ENCODE assay signal across 12 cellular contexts in the genomic region with DNA sequence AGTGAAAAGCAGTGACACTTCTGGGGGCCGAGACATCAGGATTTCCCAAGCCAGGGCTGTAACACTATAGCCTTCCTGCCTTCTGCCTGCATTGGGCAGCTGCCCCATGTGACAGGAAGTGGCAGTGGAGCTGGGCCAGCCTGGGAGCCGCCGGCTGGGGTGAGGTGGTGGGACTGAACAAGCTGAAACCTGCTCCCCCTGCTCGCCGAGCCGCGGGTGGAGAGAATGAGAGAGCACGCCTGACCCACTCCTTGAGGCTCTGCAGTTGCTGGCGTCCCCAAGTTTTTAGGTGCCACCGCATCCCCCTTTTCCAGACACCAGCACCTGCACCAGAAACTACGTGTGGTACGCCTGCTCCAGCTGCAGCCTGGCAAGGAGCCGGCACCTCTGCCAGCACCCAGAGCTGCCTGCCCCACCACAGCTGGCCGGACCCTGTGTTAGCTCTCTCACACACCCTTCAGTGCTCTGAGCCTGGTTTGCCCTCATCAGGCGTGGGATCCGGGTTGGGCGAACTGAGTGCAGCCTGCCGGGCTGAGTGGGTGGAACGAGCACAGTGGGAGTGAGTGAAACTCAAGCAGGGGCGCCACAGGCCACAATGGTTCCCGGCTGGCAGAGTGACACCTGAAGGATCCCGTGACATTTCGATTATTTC.
DNase-seq lines count a peak whose midpoint lies in the region; ATAC-seq and TF ChIP-seq lines count a peak whose summit lies in the region.
"Had no signal": no experiment of that assay in that cellular context is flagged by ENCODE, and none has a peak within 500 bp of the region (broad histone marks: within the 10 kb centered on the region; RNA-seq: fewer than 3 reads in every experiment).

No MANE protein-coding gene starts in this region.

- 74 to 93% methylated on average over 20 to 21 of the region's 23 CpGs for WGBS in upper lobe of left lung, 2 donors

- H3K9me3 ChIP-seq in left lung, result peaks cover 0 to 2% of the 10 kb centered on the region in 2 donors
- H3K9me3 ChIP-seq in upper lobe of left lung, result no peaks in the 10 kb centered on the region

- H3K36me3 ChIP-seq in brain microvascular endothelial cell (replicated peaks) (no peaks in the 10 kb centered on the region), left lung (no peaks in the 10 kb centered on the region), upper lobe of left lung (no peaks in the 10 kb centered on the region)

- H3K4me3 ChIP-seq in brain microvascular endothelial cell (ENCODE audit: low read depth, low read length), result no peak overlapping the region
- H3K4me3 ChIP-seq in left lung, result peak overlapping the region in 1 of 2 donors; percentile 11
- no peak overlapping the region for H3K4me3 ChIP-seq in upper lobe of left lung
- H3K4me3 ChIP-seq: SK-N-MC had no signal

- DNase-seq in NCI-H2029 (lab: John Stamatoyannopoulos, UW), result peak; percentile 71
- DNase-seq in brain microvascular endothelial cell, result no peak
- DNase-seq in left lung, result peak; percentile 55 to 90
- peak; percentile 43 to 84 for DNase-seq in upper lobe of left lung
- DNase-seq in T1000 (lab: John Stamatoyannopoulos, UW), result no peak
- no peak for DNase-seq in T-helper 9 cell
- DNase-seq in COLO668 (lab: John Stamatoyannopoulos, UW; ENCODE audit: unreplicated experiment), result no peak
- DNase-seq: activated CD4-positive, alpha-beta T cell treated with anti-CD3 and anti-CD28 coated beads for 1 hour; activated gamma-delta T cell treated with Interleukin-2 at 50 U/mL for 16 hours; NCI-H510A treated with DMSO at 0.1 percent for 48 hours had no signal

- intact Hi-C loops in left lung (cut with DNase I), result no loop called here

- TF ChIP-seq EP300 in upper lobe of left lung (IDR thresholded peaks at IDR 0.05), result no peak

- no peak for TF ChIP-seq CTCF in brain microvascular endothelial cell (IDR thresholded peaks at IDR 0.05; ENCODE audit: low read depth, low read length, missing control alignments)
- TF ChIP-seq CTCF in left lung (IDR thresholded peaks at IDR 0.05), result no peak
- TF ChIP-seq CTCF in upper lobe of left lung (IDR thresholded peaks at IDR 0.05), result no peak

- peak; percentile 39 for ATAC-seq in left lung
- ATAC-seq in upper lobe of left lung (ENCODE audit: low FRiP score in 2 of 2), result no peak
- ATAC-seq: HCT116 had no signal

- TF ChIP-seq POLR2A in upper lobe of left lung (IDR thresholded peaks at IDR 0.05), result no peak

- H3K27ac ChIP-seq in brain microvascular endothelial cell (peak overlapping the region; percentile 50), left lung (peak overlapping the region; percentile 33 to 91), upper lobe of left lung (peak overlapping the region; percentile 60 to 77 (median 72))
- H3K27ac ChIP-seq: SK-N-MC had no signal

- no peaks in the 10 kb centered on the region for H3K27me3 ChIP-seq in brain microvascular endothelial cell (replicated peaks)
- no peaks in the 10 kb centered on the region for H3K27me3 ChIP-seq in left lung
- no peaks in the 10 kb centered on the region for H3K27me3 ChIP-seq in upper lobe of left lung

- H3K4me1 ChIP-seq in left lung (peaks cover 0 to 64% of the 10 kb centered on the region in 2 donors), upper lobe of left lung (peaks cover 6 to 32% (median 10%) of the 10 kb centered on the region in 4 donors)

- in situ Hi-C loops in brain microvascular endothelial cell (cut with HindIII; ENCODE audit: low pct_ligation_motif_present, low sequenced_read_pairs), result no loop called here

Comparison
In these comparisons a context has a peak if more than half of its experiments do, and no peak if none do; other contexts are left out.
1. DNase-seq: peak in NCI-H2029 (single experiment), left lung (2 of 2) and upper lobe of left lung (2 of 2); none in brain microvascular endothelial cell (single experiment), T1000 (single experiment), T-helper 9 cell (single experiment) and COLO668 (single experiment).
2. Peak in every context shown above with its lines, with median percentiles within 50 percentile points of each other: H3K27ac ChIP-seq.